Comparison of ENCODE assay signal across 2 cellular contexts in the genomic region with DNA sequence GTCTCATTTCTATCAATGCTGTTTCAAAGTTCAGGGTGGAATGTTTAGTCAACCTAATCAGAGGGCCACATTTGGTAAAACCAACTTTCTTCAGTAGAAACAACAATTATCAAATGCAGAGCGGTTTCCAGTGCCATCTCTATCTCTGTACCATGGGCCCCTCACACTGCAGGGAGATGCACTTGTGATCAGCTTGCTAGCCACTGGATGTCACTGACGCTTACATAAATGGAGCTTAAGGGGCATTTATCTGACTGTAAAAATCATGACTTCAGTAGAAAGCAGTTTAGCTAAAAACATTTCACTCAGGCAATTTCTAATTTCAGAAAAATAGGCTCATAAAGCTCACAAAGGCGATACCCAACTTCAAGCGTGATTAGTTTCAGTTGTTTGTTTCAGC.
TF ChIP-seq lines count a peak whose summit lies in the region.

No MANE protein-coding gene starts in this region.

TF ChIP-seq in GM23338, 12 proteins besides CTCF, POLR2A, EP300 and RAD21 (continues in another document):
- TF ChIP-seq JUNB (IDR thresholded peaks at IDR 0.05; ENCODE audit: unreplicated experiment), result no peak
- no peak for TF ChIP-seq STAT1 (IDR thresholded peaks at IDR 0.05; ENCODE audit: unreplicated experiment)
- TF ChIP-seq, protein P1, sequence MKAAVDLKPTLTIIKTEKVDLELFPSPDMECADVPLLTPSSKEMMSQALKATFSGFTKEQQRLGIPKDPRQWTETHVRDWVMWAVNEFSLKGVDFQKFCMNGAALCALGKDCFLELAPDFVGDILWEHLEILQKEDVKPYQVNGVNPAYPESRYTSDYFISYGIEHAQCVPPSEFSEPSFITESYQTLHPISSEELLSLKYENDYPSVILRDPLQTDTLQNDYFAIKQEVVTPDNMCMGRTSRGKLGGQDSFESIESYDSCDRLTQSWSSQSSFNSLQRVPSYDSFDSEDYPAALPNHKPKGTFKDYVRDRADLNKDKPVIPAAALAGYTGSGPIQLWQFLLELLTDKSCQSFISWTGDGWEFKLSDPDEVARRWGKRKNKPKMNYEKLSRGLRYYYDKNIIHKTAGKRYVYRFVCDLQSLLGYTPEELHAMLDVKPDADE (IDR thresholded peaks at IDR 0.05), result no peak
- no peak for TF ChIP-seq ZNF331 (CRISPR knock-in tag; IDR thresholded peaks at IDR 0.05; ENCODE audit: low read depth)
- TF ChIP-seq EZH2phosphoT487 (IDR thresholded peaks at IDR 0.05; ENCODE audit: unreplicated experiment), result no peak
- TF ChIP-seq, protein P2, sequence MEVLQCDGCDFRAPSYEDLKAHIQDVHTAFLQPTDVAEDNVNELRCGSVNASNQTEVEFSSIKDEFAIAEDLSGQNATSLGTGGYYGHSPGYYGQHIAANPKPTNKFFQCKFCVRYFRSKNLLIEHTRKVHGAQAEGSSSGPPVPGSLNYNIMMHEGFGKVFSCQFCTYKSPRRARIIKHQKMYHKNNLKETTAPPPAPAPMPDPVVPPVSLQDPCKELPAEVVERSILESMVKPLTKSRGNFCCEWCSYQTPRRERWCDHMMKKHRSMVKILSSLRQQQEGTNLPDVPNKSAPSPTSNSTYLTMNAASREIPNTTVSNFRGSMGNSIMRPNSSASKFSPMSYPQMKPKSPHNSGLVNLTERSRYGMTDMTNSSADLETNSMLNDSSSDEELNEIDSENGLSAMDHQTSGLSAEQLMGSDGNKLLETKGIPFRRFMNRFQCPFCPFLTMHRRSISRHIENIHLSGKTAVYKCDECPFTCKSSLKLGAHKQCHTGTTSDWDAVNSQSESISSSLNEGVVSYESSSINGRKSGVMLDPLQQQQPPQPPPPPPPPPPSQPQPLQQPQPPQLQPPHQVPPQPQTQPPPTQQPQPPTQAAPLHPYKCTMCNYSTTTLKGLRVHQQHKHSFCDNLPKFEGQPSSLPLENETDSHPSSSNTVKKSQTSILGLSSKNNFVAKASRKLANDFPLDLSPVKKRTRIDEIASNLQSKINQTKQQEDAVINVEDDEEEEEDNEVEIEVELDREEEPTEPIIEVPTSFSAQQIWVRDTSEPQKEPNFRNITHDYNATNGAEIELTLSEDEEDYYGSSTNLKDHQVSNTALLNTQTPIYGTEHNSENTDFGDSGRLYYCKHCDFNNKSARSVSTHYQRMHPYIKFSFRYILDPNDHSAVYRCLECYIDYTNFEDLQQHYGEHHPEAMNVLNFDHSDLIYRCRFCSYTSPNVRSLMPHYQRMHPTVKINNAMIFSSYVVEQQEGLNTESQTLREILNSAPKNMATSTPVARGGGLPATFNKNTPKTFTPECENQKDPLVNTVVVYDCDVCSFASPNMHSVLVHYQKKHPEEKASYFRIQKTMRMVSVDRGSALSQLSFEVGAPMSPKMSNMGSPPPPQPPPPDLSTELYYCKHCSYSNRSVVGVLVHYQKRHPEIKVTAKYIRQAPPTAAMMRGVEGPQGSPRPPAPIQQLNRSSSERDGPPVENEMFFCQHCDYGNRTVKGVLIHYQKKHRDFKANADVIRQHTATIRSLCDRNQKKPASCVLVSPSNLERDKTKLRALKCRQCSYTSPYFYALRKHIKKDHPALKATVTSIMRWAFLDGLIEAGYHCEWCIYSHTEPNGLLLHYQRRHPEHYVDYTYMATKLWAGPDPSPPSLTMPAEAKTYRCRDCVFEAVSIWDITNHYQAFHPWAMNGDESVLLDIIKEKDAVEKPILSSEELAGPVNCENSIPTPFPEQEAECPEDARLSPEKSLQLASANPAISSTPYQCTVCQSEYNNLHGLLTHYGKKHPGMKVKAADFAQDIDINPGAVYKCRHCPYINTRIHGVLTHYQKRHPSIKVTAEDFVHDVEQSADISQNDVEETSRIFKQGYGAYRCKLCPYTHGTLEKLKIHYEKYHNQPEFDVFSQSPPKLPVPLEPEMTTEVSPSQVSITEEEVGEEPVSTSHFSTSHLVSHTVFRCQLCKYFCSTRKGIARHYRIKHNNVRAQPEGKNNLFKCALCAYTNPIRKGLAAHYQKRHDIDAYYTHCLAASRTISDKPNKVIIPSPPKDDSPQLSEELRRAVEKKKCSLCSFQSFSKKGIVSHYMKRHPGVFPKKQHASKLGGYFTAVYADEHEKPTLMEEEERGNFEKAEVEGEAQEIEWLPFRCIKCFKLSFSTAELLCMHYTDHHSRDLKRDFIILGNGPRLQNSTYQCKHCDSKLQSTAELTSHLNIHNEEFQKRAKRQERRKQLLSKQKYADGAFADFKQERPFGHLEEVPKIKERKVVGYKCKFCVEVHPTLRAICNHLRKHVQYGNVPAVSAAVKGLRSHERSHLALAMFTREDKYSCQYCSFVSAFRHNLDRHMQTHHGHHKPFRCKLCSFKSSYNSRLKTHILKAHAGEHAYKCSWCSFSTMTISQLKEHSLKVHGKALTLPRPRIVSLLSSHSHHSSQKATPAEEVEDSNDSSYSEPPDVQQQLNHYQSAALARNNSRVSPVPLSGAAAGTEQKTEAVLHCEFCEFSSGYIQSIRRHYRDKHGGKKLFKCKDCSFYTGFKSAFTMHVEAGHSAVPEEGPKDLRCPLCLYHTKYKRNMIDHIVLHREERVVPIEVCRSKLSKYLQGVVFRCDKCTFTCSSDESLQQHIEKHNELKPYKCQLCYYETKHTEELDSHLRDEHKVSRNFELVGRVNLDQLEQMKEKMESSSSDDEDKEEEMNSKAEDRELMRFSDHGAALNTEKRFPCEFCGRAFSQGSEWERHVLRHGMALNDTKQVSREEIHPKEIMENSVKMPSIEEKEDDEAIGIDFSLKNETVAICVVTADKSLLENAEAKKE (CRISPR knock-in tag; IDR thresholded peaks at IDR 0.05), result no peak
- TF ChIP-seq CREB1 (CRISPR knock-in tag; IDR thresholded peaks at IDR 0.05; ENCODE audit: low read depth), result no peak
- TF ChIP-seq EZH2 (IDR thresholded peaks at IDR 0.05; ENCODE audit: low read depth, unreplicated experiment), result no peak
- TF ChIP-seq, protein P3, sequence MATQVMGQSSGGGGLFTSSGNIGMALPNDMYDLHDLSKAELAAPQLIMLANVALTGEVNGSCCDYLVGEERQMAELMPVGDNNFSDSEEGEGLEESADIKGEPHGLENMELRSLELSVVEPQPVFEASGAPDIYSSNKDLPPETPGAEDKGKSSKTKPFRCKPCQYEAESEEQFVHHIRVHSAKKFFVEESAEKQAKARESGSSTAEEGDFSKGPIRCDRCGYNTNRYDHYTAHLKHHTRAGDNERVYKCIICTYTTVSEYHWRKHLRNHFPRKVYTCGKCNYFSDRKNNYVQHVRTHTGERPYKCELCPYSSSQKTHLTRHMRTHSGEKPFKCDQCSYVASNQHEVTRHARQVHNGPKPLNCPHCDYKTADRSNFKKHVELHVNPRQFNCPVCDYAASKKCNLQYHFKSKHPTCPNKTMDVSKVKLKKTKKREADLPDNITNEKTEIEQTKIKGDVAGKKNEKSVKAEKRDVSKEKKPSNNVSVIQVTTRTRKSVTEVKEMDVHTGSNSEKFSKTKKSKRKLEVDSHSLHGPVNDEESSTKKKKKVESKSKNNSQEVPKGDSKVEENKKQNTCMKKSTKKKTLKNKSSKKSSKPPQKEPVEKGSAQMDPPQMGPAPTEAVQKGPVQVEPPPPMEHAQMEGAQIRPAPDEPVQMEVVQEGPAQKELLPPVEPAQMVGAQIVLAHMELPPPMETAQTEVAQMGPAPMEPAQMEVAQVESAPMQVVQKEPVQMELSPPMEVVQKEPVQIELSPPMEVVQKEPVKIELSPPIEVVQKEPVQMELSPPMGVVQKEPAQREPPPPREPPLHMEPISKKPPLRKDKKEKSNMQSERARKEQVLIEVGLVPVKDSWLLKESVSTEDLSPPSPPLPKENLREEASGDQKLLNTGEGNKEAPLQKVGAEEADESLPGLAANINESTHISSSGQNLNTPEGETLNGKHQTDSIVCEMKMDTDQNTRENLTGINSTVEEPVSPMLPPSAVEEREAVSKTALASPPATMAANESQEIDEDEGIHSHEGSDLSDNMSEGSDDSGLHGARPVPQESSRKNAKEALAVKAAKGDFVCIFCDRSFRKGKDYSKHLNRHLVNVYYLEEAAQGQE (IDR thresholded peaks at IDR 0.05; ENCODE audit: unreplicated experiment), result no peak
- no peak for TF ChIP-seq ZNF114 (CRISPR knock-in tag; IDR thresholded peaks at IDR 0.05)

TF ChIP-seq in H1, 55 proteins besides CTCF, POLR2A, EP300 and RAD21:
- no peak for TF ChIP-seq CTBP2 (IDR thresholded peaks at IDR 0.05; ENCODE audit: borderline replicate concordance, insufficient read depth, insufficient read length, low read length)
- no peak for TF ChIP-seq SIN3A (conservative IDR thresholded peaks at IDR 0.05 in 1 of 2, IDR thresholded peaks at IDR 0.05 in 1 of 2; ENCODE audit: low read depth in 1 of 2, low read length in 2 of 2)
- TF ChIP-seq KDM1A (IDR thresholded peaks at IDR 0.05; ENCODE audit: borderline replicate concordance, low read length), result no peak
- no peak for TF ChIP-seq SUZ12 (IDR thresholded peaks at IDR 0.05; ENCODE audit: low read length)
- TF ChIP-seq, protein P4, sequence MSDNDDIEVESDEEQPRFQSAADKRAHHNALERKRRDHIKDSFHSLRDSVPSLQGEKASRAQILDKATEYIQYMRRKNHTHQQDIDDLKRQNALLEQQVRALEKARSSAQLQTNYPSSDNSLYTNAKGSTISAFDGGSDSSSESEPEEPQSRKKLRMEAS (IDR thresholded peaks at IDR 0.05), result no peak
- TF ChIP-seq TAF1 (IDR thresholded peaks at IDR 0.05; ENCODE audit: low read depth, low read length), result no peak
- no peak for TF ChIP-seq CEBPB (IDR thresholded peaks at IDR 0.05; ENCODE audit: low read depth, low read length)
- TF ChIP-seq, protein P5, sequence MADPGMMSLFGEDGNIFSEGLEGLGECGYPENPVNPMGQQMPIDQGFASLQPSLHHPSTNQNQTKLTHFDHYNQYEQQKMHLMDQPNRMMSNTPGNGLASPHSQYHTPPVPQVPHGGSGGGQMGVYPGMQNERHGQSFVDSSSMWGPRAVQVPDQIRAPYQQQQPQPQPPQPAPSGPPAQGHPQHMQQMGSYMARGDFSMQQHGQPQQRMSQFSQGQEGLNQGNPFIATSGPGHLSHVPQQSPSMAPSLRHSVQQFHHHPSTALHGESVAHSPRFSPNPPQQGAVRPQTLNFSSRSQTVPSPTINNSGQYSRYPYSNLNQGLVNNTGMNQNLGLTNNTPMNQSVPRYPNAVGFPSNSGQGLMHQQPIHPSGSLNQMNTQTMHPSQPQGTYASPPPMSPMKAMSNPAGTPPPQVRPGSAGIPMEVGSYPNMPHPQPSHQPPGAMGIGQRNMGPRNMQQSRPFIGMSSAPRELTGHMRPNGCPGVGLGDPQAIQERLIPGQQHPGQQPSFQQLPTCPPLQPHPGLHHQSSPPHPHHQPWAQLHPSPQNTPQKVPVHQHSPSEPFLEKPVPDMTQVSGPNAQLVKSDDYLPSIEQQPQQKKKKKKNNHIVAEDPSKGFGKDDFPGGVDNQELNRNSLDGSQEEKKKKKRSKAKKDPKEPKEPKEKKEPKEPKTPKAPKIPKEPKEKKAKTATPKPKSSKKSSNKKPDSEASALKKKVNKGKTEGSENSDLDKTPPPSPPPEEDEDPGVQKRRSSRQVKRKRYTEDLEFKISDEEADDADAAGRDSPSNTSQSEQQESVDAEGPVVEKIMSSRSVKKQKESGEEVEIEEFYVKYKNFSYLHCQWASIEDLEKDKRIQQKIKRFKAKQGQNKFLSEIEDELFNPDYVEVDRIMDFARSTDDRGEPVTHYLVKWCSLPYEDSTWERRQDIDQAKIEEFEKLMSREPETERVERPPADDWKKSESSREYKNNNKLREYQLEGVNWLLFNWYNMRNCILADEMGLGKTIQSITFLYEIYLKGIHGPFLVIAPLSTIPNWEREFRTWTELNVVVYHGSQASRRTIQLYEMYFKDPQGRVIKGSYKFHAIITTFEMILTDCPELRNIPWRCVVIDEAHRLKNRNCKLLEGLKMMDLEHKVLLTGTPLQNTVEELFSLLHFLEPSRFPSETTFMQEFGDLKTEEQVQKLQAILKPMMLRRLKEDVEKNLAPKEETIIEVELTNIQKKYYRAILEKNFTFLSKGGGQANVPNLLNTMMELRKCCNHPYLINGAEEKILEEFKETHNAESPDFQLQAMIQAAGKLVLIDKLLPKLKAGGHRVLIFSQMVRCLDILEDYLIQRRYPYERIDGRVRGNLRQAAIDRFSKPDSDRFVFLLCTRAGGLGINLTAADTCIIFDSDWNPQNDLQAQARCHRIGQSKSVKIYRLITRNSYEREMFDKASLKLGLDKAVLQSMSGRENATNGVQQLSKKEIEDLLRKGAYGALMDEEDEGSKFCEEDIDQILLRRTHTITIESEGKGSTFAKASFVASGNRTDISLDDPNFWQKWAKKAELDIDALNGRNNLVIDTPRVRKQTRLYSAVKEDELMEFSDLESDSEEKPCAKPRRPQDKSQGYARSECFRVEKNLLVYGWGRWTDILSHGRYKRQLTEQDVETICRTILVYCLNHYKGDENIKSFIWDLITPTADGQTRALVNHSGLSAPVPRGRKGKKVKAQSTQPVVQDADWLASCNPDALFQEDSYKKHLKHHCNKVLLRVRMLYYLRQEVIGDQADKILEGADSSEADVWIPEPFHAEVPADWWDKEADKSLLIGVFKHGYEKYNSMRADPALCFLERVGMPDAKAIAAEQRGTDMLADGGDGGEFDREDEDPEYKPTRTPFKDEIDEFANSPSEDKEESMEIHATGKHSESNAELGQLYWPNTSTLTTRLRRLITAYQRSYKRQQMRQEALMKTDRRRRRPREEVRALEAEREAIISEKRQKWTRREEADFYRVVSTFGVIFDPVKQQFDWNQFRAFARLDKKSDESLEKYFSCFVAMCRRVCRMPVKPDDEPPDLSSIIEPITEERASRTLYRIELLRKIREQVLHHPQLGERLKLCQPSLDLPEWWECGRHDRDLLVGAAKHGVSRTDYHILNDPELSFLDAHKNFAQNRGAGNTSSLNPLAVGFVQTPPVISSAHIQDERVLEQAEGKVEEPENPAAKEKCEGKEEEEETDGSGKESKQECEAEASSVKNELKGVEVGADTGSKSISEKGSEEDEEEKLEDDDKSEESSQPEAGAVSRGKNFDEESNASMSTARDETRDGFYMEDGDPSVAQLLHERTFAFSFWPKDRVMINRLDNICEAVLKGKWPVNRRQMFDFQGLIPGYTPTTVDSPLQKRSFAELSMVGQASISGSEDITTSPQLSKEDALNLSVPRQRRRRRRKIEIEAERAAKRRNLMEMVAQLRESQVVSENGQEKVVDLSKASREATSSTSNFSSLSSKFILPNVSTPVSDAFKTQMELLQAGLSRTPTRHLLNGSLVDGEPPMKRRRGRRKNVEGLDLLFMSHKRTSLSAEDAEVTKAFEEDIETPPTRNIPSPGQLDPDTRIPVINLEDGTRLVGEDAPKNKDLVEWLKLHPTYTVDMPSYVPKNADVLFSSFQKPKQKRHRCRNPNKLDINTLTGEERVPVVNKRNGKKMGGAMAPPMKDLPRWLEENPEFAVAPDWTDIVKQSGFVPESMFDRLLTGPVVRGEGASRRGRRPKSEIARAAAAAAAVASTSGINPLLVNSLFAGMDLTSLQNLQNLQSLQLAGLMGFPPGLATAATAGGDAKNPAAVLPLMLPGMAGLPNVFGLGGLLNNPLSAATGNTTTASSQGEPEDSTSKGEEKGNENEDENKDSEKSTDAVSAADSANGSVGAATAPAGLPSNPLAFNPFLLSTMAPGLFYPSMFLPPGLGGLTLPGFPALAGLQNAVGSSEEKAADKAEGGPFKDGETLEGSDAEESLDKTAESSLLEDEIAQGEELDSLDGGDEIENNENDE (IDR thresholded peaks at IDR 0.05; ENCODE audit: insufficient replicate concordance, low read length), result no peak
- no peak for TF ChIP-seq SP2 (IDR thresholded peaks at IDR 0.05; ENCODE audit: low read length)
- no peak for TF ChIP-seq CREB1 (IDR thresholded peaks at IDR 0.05)
- no peak for TF ChIP-seq PHF8 (conservative IDR thresholded peaks at IDR 0.05; ENCODE audit: low read depth, low read length)
- no peak for TF ChIP-seq CHD2 (IDR thresholded peaks at IDR 0.05; ENCODE audit: low read length)
- TF ChIP-seq RFX5 (IDR thresholded peaks at IDR 0.05; ENCODE audit: borderline replicate concordance, low read depth, low read length), result no peak
- no peak for TF ChIP-seq SRF (IDR thresholded peaks at IDR 0.05; ENCODE audit: low read depth, low read length)
- TF ChIP-seq CHD1 (IDR thresholded peaks at IDR 0.05; ENCODE audit: low read depth, low read length), result no peak
- TF ChIP-seq TAF7 (optimal IDR thresholded peaks at IDR 0.05; ENCODE audit: borderline replicate concordance, low read depth, low read length), result no peak
- no peak for TF ChIP-seq CBX5 (IDR thresholded peaks at IDR 0.05; ENCODE audit: low read depth, low read length)
- no peak for TF ChIP-seq SP4 (IDR thresholded peaks at IDR 0.05; ENCODE audit: low read length)
TF ChIP-seq in H1: peak in this region for 0.
